In the genomic region with DNA sequence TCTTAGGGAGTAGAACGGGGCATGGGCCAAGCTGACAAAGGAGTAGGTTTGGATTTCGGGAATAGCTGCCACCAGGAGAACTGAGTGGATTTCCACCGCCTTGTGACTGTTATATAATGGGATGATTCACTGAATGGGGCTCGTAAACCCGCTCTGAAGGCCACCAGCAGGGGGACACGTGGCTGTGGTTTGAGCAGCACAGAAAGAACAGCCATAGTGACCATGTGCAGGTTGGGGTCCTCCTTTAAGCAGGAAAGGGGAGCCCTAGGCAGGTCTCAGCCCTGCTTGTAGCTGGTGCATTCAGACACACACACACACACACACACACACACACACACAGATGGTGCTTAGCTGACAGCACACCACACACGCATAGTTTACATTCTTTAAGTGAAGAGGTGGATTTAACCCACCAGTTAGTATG, we compare ENCODE assay signal across 8 cellular contexts. TPM values are rescaled to one million over a fixed set of nuclear protein-coding genes. Genes with fewer than 3 reads are reported as not detected.
DNase-seq lines count a peak whose midpoint lies in the region; ATAC-seq and TF ChIP-seq lines count a peak whose summit lies in the region.

No MANE protein-coding gene starts in this region.

- H3K27ac ChIP-seq in tibial artery = peak overlapping the region; percentile 89
- H3K27ac ChIP-seq in aorta (ENCODE audit: low read depth in 1 of 2, low read length in 2 of 2) = peak overlapping the region in 1 of 2 donors; percentile 38

- no peaks in the 10 kb centered on the region for H3K9me3 ChIP-seq in tibial artery
- no peaks in the 10 kb centered on the region for H3K9me3 ChIP-seq in aorta (ENCODE audit: control insufficient read depth, low read length)

- H3K36me3 ChIP-seq in tibial artery = no peaks in the 10 kb centered on the region
- H3K36me3 ChIP-seq in aorta (ENCODE audit: control insufficient read depth in 1 of 2, insufficient read depth in 2 of 2, low read length in 1 of 2) = no peaks in the 10 kb centered on the region

- H3K4me3 ChIP-seq in tibial artery = no peak overlapping the region
- H3K4me3 ChIP-seq in aorta (ENCODE audit: low read length in 2 of 2) = no peak overlapping the region

- DNase-seq in NCI-H526 (lab: John Stamatoyannopoulos, UW) (peak; percentile 7 to 22), NCI-H526 treated with DMSO at 0.1 percent for 48 hours (lab: John Stamatoyannopoulos, UW) (no peak), T1000 (lab: John Stamatoyannopoulos, UW) (peak; percentile 31), left ventricle myocardium superior (peak; percentile 63), tibial artery (peak; percentile 38 to 83), aorta (no peak)
- DNase-seq in activated CD8-positive, alpha-beta memory T cell treated with anti-CD3 and anti-CD28 coated beads, Interleukin-2, amount 50 U/mL, for 4 hours = no peak

- intact Hi-C loops in left ventricle myocardium superior (cut with micrococcal nuclease) = no loop called here
- intact Hi-C loops in tibial artery (cut with DNase I; ENCODE audit: low total_unique reads) = no loop called here
- intact Hi-C loops in aorta (cut with DNase I) = no loop called here

- ATAC-seq in left ventricle myocardium superior (peak; percentile 2), aorta (ENCODE audit: low FRiP score) (no peak), HG03097 (IDR thresholded peaks at IDR 0.05; ENCODE audit: low FRiP score, unreplicated experiment) (no peak)

- H3K27me3 ChIP-seq in tibial artery = no peaks in the 10 kb centered on the region
- H3K27me3 ChIP-seq in aorta (ENCODE audit: control insufficient read depth in 1 of 2, insufficient read depth in 2 of 2, low read length in 1 of 2) = no peaks in the 10 kb centered on the region

- 36 to 42% methylated on average over 7 of the region's 7 CpGs for WGBS in aorta, 2 donors

- peak; percentile 51 to 58 for TF ChIP-seq CTCF in tibial artery (IDR thresholded peaks at IDR 0.05)

- peaks cover 0 to 65% (median 40%) of the 10 kb centered on the region in 4 donors for H3K4me1 ChIP-seq in tibial artery
- H3K4me1 ChIP-seq in aorta (ENCODE audit: control insufficient read depth in 1 of 2, insufficient read depth in 2 of 2, low read length in 2 of 2) = peaks cover 0 to 7% of the 10 kb centered on the region in 2 donors

RNA-seq across cellular contexts. Expression of a gene that starts 8.6 kb away (rescaled TPM):
- 268 TPM for total RNA-seq in left ventricle myocardium superior
- total RNA-seq in aorta = 10 to 100 TPM; 53.3 to 57.0 TPM
- 10 to 100 TPM in 1 of 2 donors, 1 to 10 TPM in 1; 9.1 to 24.8 TPM for polyA plus RNA-seq in aorta

RNA-seq across cellular contexts. Expression of a gene that starts 12.1 kb away (rescaled TPM):
- total RNA-seq in left ventricle myocardium superior (0.74 TPM), aorta (under 1 TPM in 1 of 2 donors, not detected in 1; 0.60 TPM)
- not detected for polyA plus RNA-seq in aorta

RNA-seq across cellular contexts. Expression of a gene that starts 41.1 kb away (rescaled TPM):
- total RNA-seq in left ventricle myocardium superior (0.52 TPM), aorta (under 1 TPM; 0.42 to 0.60 TPM)
- polyA plus RNA-seq in aorta = not detected

RNA-seq across cellular contexts. Expression of a gene that starts 57.9 kb away (rescaled TPM):
- total RNA-seq in left ventricle myocardium superior = not detected
- not detected for total RNA-seq in aorta
- polyA plus RNA-seq in aorta = not detected

Comparison
In these comparisons a context has a peak if more than half of its experiments do, and no peak if none do; other contexts are left out.
1. DNase-seq: peak in NCI-H526 (2 of 2), T1000 (single experiment), left ventricle myocardium superior (single experiment) and tibial artery (2 of 2); none in NCI-H526 treated with DMSO at 0.1 percent for 48 hours (single experiment), aorta (0 of 2) and activated CD8-positive, alpha-beta memory T cell treated with anti-CD3 and anti-CD28 coated beads, Interleukin-2, amount 50 U/mL, for 4 hours (single experiment).